8 cellular contexts compared by ENCODE assay signal in genomic region chr9:129823163-129823933, GRCh38. TPM values are rescaled to one million over a fixed set of nuclear protein-coding genes. Genes with fewer than 3 reads are reported as not detected.
DNase-seq lines count a peak whose midpoint lies in the region; ATAC-seq, FAIRE-seq and TF ChIP-seq lines count a peak whose summit lies in the region.

No MANE protein-coding gene starts in this region.

- FAIRE-seq in RCC 7860 (lab: Jason Lieb, UNC), result no peak

- peaks cover 0 to 6% of the 10 kb centered on the region in 2 donors for H3K4me1 ChIP-seq in lung (ENCODE audit: control insufficient read depth in 2 of 2, insufficient read depth in 2 of 2, low read length in 2 of 2)
- peaks cover 7 to 13% (median 10%) of the 10 kb centered on the region in 4 donors for H3K4me1 ChIP-seq in upper lobe of left lung

- TF ChIP-seq CTCF in BJ (IDR thresholded peaks at IDR 0.05; ENCODE audit: insufficient read depth, low read depth, low read length) (no peak), dorsolateral prefrontal cortex (IDR thresholded peaks at IDR 0.05 in 54 of 56, conservative IDR thresholded peaks at IDR 0.05 in 2 of 56; ENCODE audit: low read depth in 1 of 56, partially characterized antibody in 56 of 56) (no peak), lung (IDR thresholded peaks at IDR 0.05; ENCODE audit: control extremely low read depth, extremely low read depth) (no peak), upper lobe of left lung (IDR thresholded peaks at IDR 0.05) (no peak)

- no peak for TF ChIP-seq POLR2A in upper lobe of left lung (IDR thresholded peaks at IDR 0.05)

- DNase-seq in BJ (ENCODE audit: low read depth), result no peak
- peak; percentile 16 for DNase-seq in RCC 7860 (ENCODE audit: low spot score)
- DNase-seq in dorsolateral prefrontal cortex, result peak in 1 of 10 donors; percentile 12
- no peak for DNase-seq in lung (ENCODE audit: low spot score)
- DNase-seq in upper lobe of left lung, result peak in 1 of 2 donors; percentile 82
- DNase-seq in T1000 (lab: John Stamatoyannopoulos, UW), result no peak

- WGBS in lung, 2 donors, result 0 to 2% methylated on average over 27 to 32 of the region's 32 CpGs
- 3% methylated on average over 27 of the region's 32 CpGs; no CpG with 5 or more reads in 1 of the 2 donors for WGBS in upper lobe of left lung, 2 donors

- intact Hi-C loops in dorsolateral prefrontal cortex (cut with DNase I), result no loop called here

- POLR2A ChIA-PET in BJ (lab: Charles Lee), result interaction anchor here (0.6 kb wide), 1 partner anchor 1452 kb away, joined by 12 read pairs; the partner anchor contains the start of gene URM1

- H3K27ac ChIP-seq in dorsolateral prefrontal cortex (peak overlapping the region in 58 of 59 donors; percentile 32 to 91 (median 82)), lung (ENCODE audit: low read depth in 1 of 2, low read length in 1 of 2) (peak overlapping the region in 1 of 2 donors; percentile 80), upper lobe of left lung (peak overlapping the region; percentile 76 to 94 (median 86))

- peaks cover 15% of the 10 kb centered on the region for H3K36me3 ChIP-seq in BJ (ENCODE audit: control insufficient read depth, insufficient read depth, low read length)
- H3K36me3 ChIP-seq in lung (ENCODE audit: control insufficient read depth in 2 of 2, insufficient read depth in 2 of 2, low read length in 2 of 2), result peaks cover 7 to 30% of the 10 kb centered on the region in 2 donors
- H3K36me3 ChIP-seq in upper lobe of left lung, result peaks cover 7 to 59% (median 37%) of the 10 kb centered on the region in 4 donors

- H3K4me3 ChIP-seq in BJ (ENCODE audit: low read depth, low read length) (peak overlapping the region; percentile 96), dorsolateral prefrontal cortex (peak overlapping the region; percentile 42 to 94 (median 81)), lung (peak overlapping the region; percentile 86), upper lobe of left lung (peak overlapping the region; percentile 61 to 99 (median 84))

- ATAC-seq in GM21528 (IDR thresholded peaks at IDR 0.05; ENCODE audit: low FRiP score, unreplicated experiment) (peak; percentile 16), lung (ENCODE audit: insufficient read depth, low FRiP score) (peak; percentile 27), upper lobe of left lung (ENCODE audit: low FRiP score in 2 of 2) (peak; percentile 57 to 64), GM21447 (IDR thresholded peaks at IDR 0.05; ENCODE audit: unreplicated experiment) (no peak)

- TF ChIP-seq EP300 in upper lobe of left lung (IDR thresholded peaks at IDR 0.05), result no peak

- no peaks in the 10 kb centered on the region for H3K27me3 ChIP-seq in BJ (ENCODE audit: control insufficient read depth, insufficient read depth, low read length)
- H3K27me3 ChIP-seq in dorsolateral prefrontal cortex, result no peaks in the 10 kb centered on the region
- H3K27me3 ChIP-seq in lung (ENCODE audit: control insufficient read depth, insufficient read depth), result no peaks in the 10 kb centered on the region
- H3K27me3 ChIP-seq in upper lobe of left lung, result no peaks in the 10 kb centered on the region

- no peaks in the 10 kb centered on the region for H3K9me3 ChIP-seq in lung (ENCODE audit: control insufficient read depth in 2 of 2, insufficient read depth in 1 of 2, low read length in 1 of 2)
- no peaks in the 10 kb centered on the region for H3K9me3 ChIP-seq in upper lobe of left lung

- CTCF ChIA-PET in BJ (lab: Yijun Ruan, JAX), result no interaction called here

RNA-seq across cellular contexts. Expression of gene TOR1A, which starts 0.6 kb away (rescaled TPM):
- polyA plus RNA-seq in BJ (2011; rRNA removed) (78.8 and 93.2 TPM in 2 replicates), lung (10 to 100 TPM; 19.1 to 41.8 TPM)
- polyA minus RNA-seq in BJ (2011; rRNA and poly(A)+ RNA removed), result 28.0 and 39.4 TPM in 2 replicates
- total RNA-seq in dorsolateral prefrontal cortex (10 to 100 TPM; 20.2 to 42.3 (median 31.4) TPM), lung (10 to 100 TPM; 22.0 to 34.8 TPM), upper lobe of left lung (10 to 100 TPM; 15.6 to 56.5 (median 34.7) TPM)

RNA-seq across cellular contexts. Expression of gene C9orf78, which starts 11.7 kb away (rescaled TPM):
- polyA plus RNA-seq in BJ (2011; rRNA removed), result 26.1 and 41.9 TPM in 2 replicates
- polyA minus RNA-seq in BJ (2011; rRNA and poly(A)+ RNA removed), result 4.6 and 5.5 TPM in 2 replicates
- 10 to 100 TPM; 33.2 to 64.4 (median 43.1) TPM for total RNA-seq in dorsolateral prefrontal cortex
- 10 to 100 TPM; 28.3 to 34.4 TPM for total RNA-seq in lung
- 10 to 100 TPM; 37.1 to 57.9 TPM for polyA plus RNA-seq in lung
- 10 to 100 TPM; 17.8 to 66.6 (median 36.5) TPM for total RNA-seq in upper lobe of left lung

RNA-seq across cellular contexts. Expression of gene USP20, which starts 11.9 kb away (rescaled TPM):
- 10.5 and 19.0 TPM in 2 replicates for polyA plus RNA-seq in BJ (2011; rRNA removed)
- 12.4 and 13.0 TPM in 2 replicates for polyA minus RNA-seq in BJ (2011; rRNA and poly(A)+ RNA removed)
- 10 to 100 TPM; 44.3 to 74.1 (median 56.9) TPM for total RNA-seq in dorsolateral prefrontal cortex
- 10 to 100 TPM; 22.0 to 24.1 TPM for total RNA-seq in lung
- polyA plus RNA-seq in lung, result 10 to 100 TPM; 15.7 to 20.9 TPM
- total RNA-seq in upper lobe of left lung, result 10 to 100 TPM; 17.3 to 75.4 (median 26.2) TPM

RNA-seq across cellular contexts. Expression of gene TOR1B, which starts 20.4 kb away (rescaled TPM):
- polyA plus RNA-seq in BJ (2011; rRNA removed), result 26.8 and 31.4 TPM in 2 replicates
- 9.5 and 12.9 TPM in 2 replicates for polyA minus RNA-seq in BJ (2011; rRNA and poly(A)+ RNA removed)
- total RNA-seq in dorsolateral prefrontal cortex, result 10 to 100 TPM; 14.5 to 27.9 (median 20.1) TPM
- total RNA-seq in lung, result 10 to 100 TPM; 25.5 to 26.4 TPM
- 10 to 100 TPM; 10.1 to 26.7 TPM for polyA plus RNA-seq in lung
- 10 to 100 TPM; 13.0 to 37.4 (median 25.0) TPM for total RNA-seq in upper lobe of left lung
